ENCODE assay signal across 20 cellular contexts in genomic region chr15:29457729-29458128, GRCh38.
DNase-seq lines count a peak whose midpoint lies in the region; ATAC-seq and TF ChIP-seq lines count a peak whose summit lies in the region.
"Had no signal": no experiment of that assay in that cellular context is flagged by ENCODE, and none has a peak within 500 bp of the region (broad histone marks: within the 10 kb centered on the region; RNA-seq: fewer than 3 reads in every experiment).

No MANE protein-coding gene starts in this region.

- peak; percentile 3 for DNase-seq in EL
- peak; percentile 32 for DNase-seq in NCI-H226
- peak; percentile 1 for DNase-seq in fibroblast of the aortic adventitia (ENCODE audit: low read depth)
- DNase-seq: Calu3; CD8-positive, alpha-beta T cell; DND-41; GDM1; MV-4-11; NCI-H187; NCI-H2107; NCI-H510A treated with DMSO at 0.1 percent for 48 hours; PC-9 had no signal

- H3K4me3 ChIP-seq in fibroblast of the aortic adventitia (ENCODE audit: low read depth, low read length) (no peak overlapping the region), parathyroid adenoma (ENCODE audit: low read depth, low read length) (no peak overlapping the region)
- H3K4me3 ChIP-seq: BLaER1 treated with 17β-estradiol and CSF1 and Interleukin-3, amounts not matched to agents 10 nM and 100 nM; GM23338; K562; PC-9 had no signal

- H3K9ac ChIP-seq in parathyroid adenoma: no peak overlapping the region
- H3K9ac ChIP-seq: BLaER1 treated with 17β-estradiol and CSF1 and Interleukin-3, amounts not matched to agents 10 nM and 100 nM had no signal

- peaks cover 6% of the 10 kb centered on the region for H3K27me3 Mint-ChIP-seq in activated T-helper 17 cell treated with anti-CD3 and anti-CD28 coated beads, Interleukin-2, amount 50 U/mL, for 72 hours

- no peaks in the 10 kb centered on the region for H3K4me1 Mint-ChIP-seq in activated T-helper 17 cell treated with anti-CD3 and anti-CD28 coated beads, Interleukin-2, amount 50 U/mL, for 72 hours

- H3K79me2 ChIP-seq in parathyroid adenoma: peaks cover 14% of the 10 kb centered on the region

- H3K4me3 Mint-ChIP-seq in activated T-helper 17 cell treated with anti-CD3 and anti-CD28 coated beads, Interleukin-2, amount 50 U/mL, for 72 hours: no peak overlapping the region
- H3K4me3 Mint-ChIP-seq: CD8-positive, alpha-beta T cell; GM23338 had no signal

- peaks cover 49% of the 10 kb centered on the region for H3K4me1 ChIP-seq in parathyroid adenoma

- no peak overlapping the region for H2AFZ ChIP-seq in parathyroid adenoma
- H2AFZ ChIP-seq: GM23338, PC-9 had no signal

- peak overlapping the region; percentile 91 for H3K27ac ChIP-seq in parathyroid adenoma
- H3K27ac ChIP-seq: BLaER1 treated with 17β-estradiol and CSF1 and Interleukin-3, amounts not matched to agents 10 nM and 100 nM; PC-9; RWPE1 had no signal

- no peaks in the 10 kb centered on the region for H3K36me3 Mint-ChIP-seq in activated T-helper 17 cell treated with anti-CD3 and anti-CD28 coated beads, Interleukin-2, amount 50 U/mL, for 72 hours (ENCODE audit: low read depth)
- H3K36me3 Mint-ChIP-seq: CD8-positive, alpha-beta T cell had no signal

- H3K27ac Mint-ChIP-seq in activated T-helper 17 cell treated with anti-CD3 and anti-CD28 coated beads, Interleukin-2, amount 50 U/mL, for 72 hours: no peak overlapping the region
- H3K27ac Mint-ChIP-seq: CD8-positive, alpha-beta T cell; GM23338 had no signal

- no peak for TF ChIP-seq CTCF in fibroblast of the aortic adventitia (IDR thresholded peaks at IDR 0.05; ENCODE audit: insufficient read depth, low read length)
- no peak for TF ChIP-seq CTCF in parathyroid adenoma (IDR thresholded peaks at IDR 0.05)

- no peaks in the 10 kb centered on the region for H3K36me3 ChIP-seq in parathyroid adenoma (ENCODE audit: control insufficient read depth, insufficient read depth, low read length)
- H3K36me3 ChIP-seq: BLaER1 treated with 17β-estradiol and CSF1 and Interleukin-3, amounts not matched to agents 10 nM and 100 nM had no signal

- H3K27me3 ChIP-seq in parathyroid adenoma (ENCODE audit: control insufficient read depth, insufficient read depth, low read length): no peaks in the 10 kb centered on the region
- H3K27me3 ChIP-seq: BLaER1 treated with 17β-estradiol and CSF1 and Interleukin-3, amounts not matched to agents 10 nM and 100 nM had no signal

- H3K9me3 ChIP-seq in parathyroid adenoma (ENCODE audit: control insufficient read depth, low read length): no peaks in the 10 kb centered on the region
- H3K9me3 ChIP-seq: BLaER1 treated with 17β-estradiol and CSF1 and Interleukin-3, amounts not matched to agents 10 nM and 100 nM had no signal

- ATAC-seq in GM21367 (IDR thresholded peaks at IDR 0.05; ENCODE audit: unreplicated experiment): no peak
- no peak for ATAC-seq in GM21515 (IDR thresholded peaks at IDR 0.05; ENCODE audit: unreplicated experiment)
- no peak for ATAC-seq in activated T-helper 17 cell treated with anti-CD3 and anti-CD28 coated beads, Interleukin-2, amount 50 U/mL, for 72 hours (replicated peaks)
- ATAC-seq: CD8-positive, alpha-beta T cell; GM23338; K562 had no signal

- H3K4me2 ChIP-seq in parathyroid adenoma (ENCODE audit: low read length): no peak overlapping the region
- H3K4me2 ChIP-seq: BLaER1 treated with 17β-estradiol and CSF1 and Interleukin-3, amounts not matched to agents 10 nM and 100 nM; GM23338; PC-9 had no signal

- no peaks in the 10 kb centered on the region for H3K9me3 Mint-ChIP-seq in activated T-helper 17 cell treated with anti-CD3 and anti-CD28 coated beads, Interleukin-2, amount 50 U/mL, for 72 hours
- H3K9me3 Mint-ChIP-seq: CD8-positive, alpha-beta T cell had no signal
